ENCODE assay signal across 26 cellular contexts in the genomic region with DNA sequence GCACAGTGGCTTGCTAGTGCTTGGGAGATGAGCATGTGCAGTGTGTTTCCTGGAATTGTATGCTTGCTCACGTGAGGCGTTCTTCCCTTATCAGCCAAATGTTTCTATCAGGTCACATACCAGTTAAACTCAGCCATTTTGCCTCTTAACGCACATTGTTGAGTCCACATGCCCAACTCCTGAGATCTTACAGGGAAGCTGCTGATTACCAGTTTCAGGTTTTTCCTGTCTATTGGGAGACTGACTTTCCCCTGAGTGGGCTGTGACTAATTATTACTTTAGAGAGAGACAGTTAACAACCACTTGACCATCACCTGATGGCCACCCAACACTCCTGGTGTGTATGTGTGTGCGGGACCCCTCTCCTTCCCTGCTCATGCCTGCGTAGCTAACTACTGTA.
"Had no signal": no experiment of that assay in that cellular context is flagged by ENCODE, and none has a peak within 500 bp of the region (broad histone marks: within the 10 kb centered on the region; RNA-seq: fewer than 3 reads in every experiment).

No MANE protein-coding gene starts in this region.

- H3K27ac ChIP-seq: neural progenitor cell, ovary, parathyroid adenoma, psoas muscle, right lobe of liver, sigmoid colon, thoracic aorta, thyroid gland, tibial nerve, upper lobe of left lung, vagina had no signal

- H3K4me1 ChIP-seq: neural progenitor cell, parathyroid adenoma, psoas muscle, right lobe of liver, sigmoid colon, upper lobe of left lung, vagina had no signal

- H3K4me2 ChIP-seq: neural progenitor cell had no signal

- H3K4me3 ChIP-seq: neural progenitor cell, ovary, psoas muscle, right lobe of liver, sigmoid colon, thoracic aorta, thyroid gland, tibial nerve, upper lobe of left lung, vagina had no signal

- H3K9ac ChIP-seq: neural progenitor cell, parathyroid adenoma had no signal

- H3K27me3 ChIP-seq: ovary, right lobe of liver, sigmoid colon, thyroid gland, tibial nerve, upper lobe of left lung, vagina had no signal

- ATAC-seq: naive thymus-derived CD4-positive, alpha-beta T cell; natural killer cell; psoas muscle; right cardiac atrium; right lobe of liver; stimulated activated memory B cell treated with anti-CD40 and anti-IgM and Interleukin-4, amounts not matched to agents 10 μg/mL and 1 μg/mL and 100 μg/mL, for 72 hours; stimulated activated naive CD8-positive, alpha-beta T cell treated with anti-CD3 and anti-CD28 coated beads, Interleukin-15, amount 100 ng/mL, for 72 hours; stimulated activated naive CD8-positive, alpha-beta T cell treated with anti-CD3 and anti-CD28 coated beads, Interleukin-15, Interleukin-2, amounts not matched to agents 100 U/mL and 50 U/mL, for 24 hours had no signal

- DNase-seq: naive thymus-derived CD4-positive, alpha-beta T cell; natural killer cell; occipital lobe; ovary; posterior cingulate gyrus; psoas muscle; right cardiac atrium; right lobe of liver; sigmoid colon; small intestine; stimulated activated CD4-positive, alpha-beta T cell treated with anti-CD3 and anti-CD28 coated beads, Interleukin-1b, Interleukin-23, amount 100 ng/mL, for 48 hours; stimulated activated CD4-positive, alpha-beta T cell treated with anti-CD3 and anti-CD28 coated beads, Interleukin-4, amount 100 ng/mL, for 1 hour; stimulated activated CD4-positive, alpha-beta T cell treated with anti-CD3 and anti-CD28 coated beads, Interleukin-4, amount 100 ng/mL, for 4 hours; stimulated activated CD8-positive, alpha-beta memory T cell treated with anti-CD3 and anti-CD28 coated beads, Interleukin-4, amount 100 ng/mL, for 48 hours; stimulated activated naive CD4-positive, alpha-beta T cell; stimulated activated naive CD8-positive, alpha-beta T cell treated with anti-CD3 and anti-CD28 coated beads, Interleukin-15, amount 100 ng/mL, for 72 hours; stimulated activated naive CD8-positive, alpha-beta T cell treated with anti-CD3 and anti-CD28 coated beads, Interleukin-15, Interleukin-2, amounts not matched to agents 100 U/mL and 50 U/mL, for 24 hours; substantia nigra; thyroid gland; upper lobe of left lung had no signal

- H2AFZ ChIP-seq: neural progenitor cell, parathyroid adenoma had no signal

- H3K36me3 ChIP-seq: neural progenitor cell, ovary, right lobe of liver, sigmoid colon, thoracic aorta, thyroid gland, tibial nerve, upper lobe of left lung, vagina had no signal

- H3K79me2 ChIP-seq: parathyroid adenoma had no signal

- H3K9me3 ChIP-seq: psoas muscle, right lobe of liver, sigmoid colon, thoracic aorta, thyroid gland, tibial nerve, upper lobe of left lung, vagina had no signal
